In the genomic region with DNA sequence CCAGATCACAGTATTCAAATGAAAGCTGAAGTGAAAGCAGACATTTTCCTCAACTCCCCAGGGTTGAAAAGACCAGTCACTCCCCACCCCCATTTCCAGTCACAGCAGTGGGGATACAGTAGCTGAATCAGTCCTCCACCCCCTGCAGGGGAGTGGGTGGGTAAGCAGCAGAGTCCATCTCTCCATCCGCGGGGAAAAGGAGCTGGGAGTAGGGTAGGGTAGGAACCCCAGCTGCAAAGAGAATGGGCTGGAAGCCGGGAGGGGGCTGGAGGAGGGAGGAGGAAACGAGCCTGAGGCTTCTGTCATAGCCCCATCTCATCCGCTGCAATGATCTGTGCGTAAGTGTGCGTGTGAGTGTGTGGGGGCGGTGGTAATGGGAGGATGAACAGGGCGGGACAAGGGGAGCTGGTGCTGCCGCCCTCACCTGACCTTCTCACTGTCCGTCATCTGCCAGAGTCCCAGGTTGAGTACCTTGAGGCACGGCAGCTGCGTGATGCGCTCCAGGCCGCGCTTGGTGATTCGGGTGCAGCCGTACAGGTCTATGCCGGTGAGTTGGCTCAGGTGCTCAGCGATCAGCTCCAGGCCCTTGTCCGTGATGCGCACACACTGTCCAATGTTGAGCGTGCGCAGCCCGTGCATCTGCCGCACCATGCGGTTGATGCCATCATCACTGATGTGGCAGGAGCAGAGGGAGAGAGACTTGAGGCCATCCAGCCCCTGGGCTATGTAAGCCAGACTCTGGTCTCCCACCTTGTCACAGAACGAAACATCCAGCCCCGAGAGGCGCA, we compare ENCODE assay signal across 8 cellular contexts. TPM values are rescaled to one million over a fixed set of nuclear protein-coding genes. Genes with fewer than 3 reads are reported as not detected.
DNase-seq lines count a peak whose midpoint lies in the region; ATAC-seq, FAIRE-seq and TF ChIP-seq lines count a peak whose summit lies in the region.

No MANE protein-coding gene starts in this region.

- no peaks in the 10 kb centered on the region for H3K36me3 Mint-ChIP-seq in T-helper 17 cell (ENCODE audit: low read depth)
- peaks cover 2% of the 10 kb centered on the region for H3K36me3 Mint-ChIP-seq in astrocyte (ENCODE audit: low read depth, unreplicated experiment)

- H3K9me3 ChIP-seq in T-helper 17 cell (ENCODE audit: control insufficient read depth, low read length, poor library complexity, severe bottlenecking) = no peaks in the 10 kb centered on the region
- H3K9me3 ChIP-seq in astrocyte (ENCODE audit: insufficient read depth, low read depth, low read length) = no peaks in the 10 kb centered on the region
- H3K9me3 ChIP-seq in iPS-18a (ENCODE audit: control insufficient read depth, low read depth, low read length) = no peaks in the 10 kb centered on the region

- H3K27me3 ChIP-seq in astrocyte (ENCODE audit: insufficient read depth, low read length) (no peaks in the 10 kb centered on the region), iPS-18a (ENCODE audit: control insufficient read depth, insufficient read depth, low read length) (peaks cover 81% of the 10 kb centered on the region)

- DNase-seq in DMS53 treated with DMSO at 0.1 percent for 48 hours (lab: John Stamatoyannopoulos, UW; ENCODE audit: unreplicated experiment) = peak; percentile 73
- peak; percentile 64 for DNase-seq in HTR-8/SVneo (ENCODE audit: insufficient read length, low spot score)
- peak; percentile 18 to 31 (median 20) for DNase-seq in T-helper 17 cell
- peak; percentile 57 for DNase-seq in astrocyte (ENCODE audit: low read depth)
- DNase-seq in iPS-NIHi11 (ENCODE audit: low spot score) = no peak
- DNase-seq in posterior vena cava (ENCODE audit: low spot score) = no peak

- peak overlapping the region; percentile 95 for H3K4me3 Mint-ChIP-seq in T-helper 17 cell
- H3K4me3 Mint-ChIP-seq in astrocyte (ENCODE audit: unreplicated experiment) = peak overlapping the region; percentile 86

- H3K4me1 ChIP-seq in astrocyte (ENCODE audit: insufficient read depth, low read length) = peaks cover 65% of the 10 kb centered on the region
- peaks cover 46% of the 10 kb centered on the region for H3K4me1 ChIP-seq in iPS-18a (ENCODE audit: control insufficient read depth, low read depth, low read length)

- no peaks in the 10 kb centered on the region for H3K9me3 Mint-ChIP-seq in astrocyte (ENCODE audit: unreplicated experiment)

- H3K27ac ChIP-seq in astrocyte (ENCODE audit: low read depth, low read length) (peak overlapping the region; percentile 48), iPS-18a (ENCODE audit: low read length) (no peak overlapping the region), skin epidermis (peak overlapping the region in 17 of 21 experiments; percentile 8 to 96 (median 88))

- peak; percentile 35 for ATAC-seq in T-helper 17 cell

- no peaks in the 10 kb centered on the region for H3K27me3 Mint-ChIP-seq in T-helper 17 cell
- no peaks in the 10 kb centered on the region for H3K27me3 Mint-ChIP-seq in astrocyte (ENCODE audit: low read depth, unreplicated experiment)

- H3K4me1 Mint-ChIP-seq in T-helper 17 cell = peaks cover 49% of the 10 kb centered on the region
- peaks cover 51% of the 10 kb centered on the region for H3K4me1 Mint-ChIP-seq in astrocyte (ENCODE audit: low read depth, unreplicated experiment)

- FAIRE-seq in HTR-8/SVneo (lab: Jason Lieb, UNC) (peak; percentile 97), astrocyte (lab: Jason Lieb, UNC) (no peak)

- H3K4me3 ChIP-seq in astrocyte (ENCODE audit: insufficient read depth, low read depth, low read length) (peak overlapping the region; percentile 65), iPS-18a (ENCODE audit: low read length) (peak overlapping the region; percentile 62), skin epidermis (peak overlapping the region; percentile 59 to 79 (median 74))

- no peaks in the 10 kb centered on the region for H3K36me3 ChIP-seq in astrocyte (ENCODE audit: insufficient read depth, low read length)
- H3K36me3 ChIP-seq in iPS-18a (ENCODE audit: control insufficient read depth, low read depth, low read length) = no peaks in the 10 kb centered on the region

- peaks cover 74% of the 10 kb centered on the region for H3K79me2 ChIP-seq in astrocyte (ENCODE audit: insufficient read depth, low read length)

- H3K9ac ChIP-seq in astrocyte (ENCODE audit: low read length) (peak overlapping the region; percentile 63), iPS-18a (ENCODE audit: low read length) (no peak overlapping the region)

- H3K27ac Mint-ChIP-seq in T-helper 17 cell (peak overlapping the region; percentile 93), astrocyte (ENCODE audit: unreplicated experiment) (peak overlapping the region; percentile 96)

- H3K4me2 ChIP-seq in astrocyte (ENCODE audit: low read length) = peak overlapping the region; percentile 98

- no peak overlapping the region for H2AFZ ChIP-seq in astrocyte (ENCODE audit: low read depth, low read length)

- peaks cover 54% of the 10 kb centered on the region for H4K20me1 ChIP-seq in astrocyte (ENCODE audit: insufficient read depth, low read length)

- no peak for TF ChIP-seq CTCF in astrocyte (IDR thresholded peaks at IDR 0.05; ENCODE audit: insufficient read depth, low read depth, low read length)

- intact Hi-C loops in posterior vena cava (cut with DNase I) = no loop called here

RNA-seq across cellular contexts. Expression of a gene that starts 1.7 kb away (rescaled TPM):
- total RNA-seq in T-helper 17 cell (10 to 100 TPM; 26.7 to 30.0 TPM), astrocyte (9.2 and 9.8 TPM in 2 replicates), posterior vena cava (1 to 10 TPM; 6.3 to 7.3 TPM)

RNA-seq across cellular contexts. Expression of a gene that starts 36.4 kb away (rescaled TPM):
- total RNA-seq in T-helper 17 cell = not detected
- total RNA-seq in astrocyte = 110 TPM in 2 replicates
- total RNA-seq in posterior vena cava = 10 to 100 TPM; 10.1 to 12.8 TPM

Comparison
In these comparisons a context has a peak if more than half of its experiments do, and no peak if none do; other contexts are left out.
1. DNase-seq: peak in DMS53 treated with DMSO at 0.1 percent for 48 hours (single experiment), HTR-8/SVneo (single experiment), T-helper 17 cell (3 of 3) and astrocyte (single experiment); none in iPS-NIHi11 (single experiment) and posterior vena cava (single experiment).
2. RNA of a gene that starts 36.4 kb away (total RNA-seq): 110 TPM in astrocyte and 10.1 to 12.8 TPM in posterior vena cava; not detected in T-helper 17 cell; every median in the first group is over 10 times any median in the second.
3. Peak in every context shown above with its lines, with median percentiles within 50 percentile points of each other: H3K4me3 ChIP-seq.